In the genomic region with DNA sequence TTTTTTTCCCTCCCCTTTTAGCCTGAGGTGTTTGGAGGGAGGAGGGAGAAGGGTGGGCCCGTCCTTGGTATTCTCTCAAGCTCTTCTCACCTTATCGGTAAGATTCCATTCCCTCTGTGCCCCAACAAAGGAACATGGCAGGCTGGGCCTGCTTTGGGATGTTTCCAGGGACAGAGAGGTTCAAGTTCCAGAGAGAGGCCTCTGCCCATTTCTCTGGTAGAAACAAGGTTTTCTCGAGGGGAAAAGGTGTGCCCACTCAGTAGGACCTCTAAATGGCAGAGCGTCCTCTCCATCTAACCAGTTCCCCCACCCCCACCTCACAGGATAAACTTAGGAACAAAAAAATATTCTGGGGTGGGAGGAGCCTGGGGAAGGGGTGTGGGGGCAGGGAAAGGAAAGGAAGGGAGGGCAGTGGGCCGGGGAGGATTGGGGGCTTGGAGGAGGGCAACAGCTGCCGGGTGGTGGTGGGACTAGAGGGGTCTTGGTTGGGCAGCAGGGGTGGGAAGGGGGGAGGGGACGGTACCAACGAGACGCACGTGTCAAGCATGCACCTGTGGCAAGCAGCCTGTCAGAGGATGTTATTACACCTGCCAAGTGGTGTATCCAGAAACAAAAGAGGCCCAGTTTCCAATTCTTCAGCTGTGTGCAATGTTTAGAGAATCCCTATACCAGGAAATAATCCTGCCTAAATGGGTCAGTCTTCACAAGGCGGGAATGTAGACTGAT, we compare ENCODE assay signal across 1 cellular context.
A peak's percentile ranks its signal among the peaks of the same experiment; 100 is the strongest.
TF ChIP-seq lines count a peak whose summit lies in the region.

No MANE protein-coding gene starts in this region.

TF ChIP-seq in HepG2, 621 proteins besides CTCF, POLR2A, EP300 and RAD21 (continued from another document and continues in another):
- TF ChIP-seq, protein P1, sequence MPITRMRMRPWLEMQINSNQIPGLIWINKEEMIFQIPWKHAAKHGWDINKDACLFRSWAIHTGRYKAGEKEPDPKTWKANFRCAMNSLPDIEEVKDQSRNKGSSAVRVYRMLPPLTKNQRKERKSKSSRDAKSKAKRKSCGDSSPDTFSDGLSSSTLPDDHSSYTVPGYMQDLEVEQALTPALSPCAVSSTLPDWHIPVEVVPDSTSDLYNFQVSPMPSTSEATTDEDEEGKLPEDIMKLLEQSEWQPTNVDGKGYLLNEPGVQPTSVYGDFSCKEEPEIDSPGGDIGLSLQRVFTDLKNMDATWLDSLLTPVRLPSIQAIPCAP (CRISPR knock-in tag; IDR thresholded peaks at IDR 0.05; ENCODE audit: low read depth), result no peak
- TF ChIP-seq ELF3 (CRISPR knock-in tag; IDR thresholded peaks at IDR 0.05) (peak; percentile 66), ZNF34 (CRISPR knock-in tag; IDR thresholded peaks at IDR 0.05; ENCODE audit: borderline replicate concordance) (no peak), GABPB1 (CRISPR knock-in tag; IDR thresholded peaks at IDR 0.05) (no peak), PHF5A (CRISPR knock-in tag; IDR thresholded peaks at IDR 0.05; ENCODE audit: low read depth, unreplicated experiment) (no peak), ZNF598 (CRISPR knock-in tag; IDR thresholded peaks at IDR 0.05; ENCODE audit: borderline replicate concordance) (no peak), MXD4 (CRISPR knock-in tag; IDR thresholded peaks at IDR 0.05) (peak; percentile 63; the same call in 1 of the 2 replicates), SAP130 (CRISPR knock-in tag; IDR thresholded peaks at IDR 0.05; ENCODE audit: low read depth) (peak; percentile 50), AHR (CRISPR knock-in tag; IDR thresholded peaks at IDR 0.05) (no peak), TBL1XR1 (IDR thresholded peaks at IDR 0.05; ENCODE audit: borderline replicate concordance, low read length, partially characterized antibody) (no peak), BRD4 (CRISPR knock-in tag; IDR thresholded peaks at IDR 0.05) (no peak), MAF1 (CRISPR knock-in tag; IDR thresholded peaks at IDR 0.05; ENCODE audit: borderline replicate concordance) (no peak), SP1 (IDR thresholded peaks at IDR 0.05) (no peak), SP1 (CRISPR knock-in tag; IDR thresholded peaks at IDR 0.05) (peak; percentile 5; the same call in 1 of the 2 replicates), ZNF766 (CRISPR knock-in tag; IDR thresholded peaks at IDR 0.05; ENCODE audit: borderline replicate concordance) (no peak), ZNF605 (CRISPR knock-in tag; IDR thresholded peaks at IDR 0.05) (0 out of 2 replicates have a peak, but pooled peaks have one; percentile 36), DR1 (CRISPR knock-in tag; IDR thresholded peaks at IDR 0.05) (no peak), TGIF2 (CRISPR knock-in tag; IDR thresholded peaks at IDR 0.05) (peak; percentile 78), TP53 (CRISPR knock-in tag; conservative IDR thresholded peaks at IDR 0.05) (no peak), RAD51 (IDR thresholded peaks at IDR 0.05; ENCODE audit: borderline replicate concordance) (no peak), BCL6 (CRISPR knock-in tag; IDR thresholded peaks at IDR 0.05) (no peak), ELF1 (CRISPR knock-in tag; IDR thresholded peaks at IDR 0.05) (0 out of 2 replicates have a peak, but pooled peaks have one; percentile 19), RFXANK (CRISPR knock-in tag; IDR thresholded peaks at IDR 0.05) (no peak), ZSCAN9 (CRISPR knock-in tag; IDR thresholded peaks at IDR 0.05; ENCODE audit: borderline replicate concordance) (no peak), SCMH1 (CRISPR knock-in tag; IDR thresholded peaks at IDR 0.05; ENCODE audit: borderline replicate concordance) (no peak), ONECUT2 (CRISPR knock-in tag; IDR thresholded peaks at IDR 0.05) (no peak), ZSCAN25 (CRISPR knock-in tag; IDR thresholded peaks at IDR 0.05) (0 out of 2 replicates have a peak, but pooled peaks have one; percentile 25), HNRNPH1 (optimal IDR thresholded peaks at IDR 0.05; ENCODE audit: low read depth, low read length) (peak; percentile 93)
- TF ChIP-seq, protein P2, sequence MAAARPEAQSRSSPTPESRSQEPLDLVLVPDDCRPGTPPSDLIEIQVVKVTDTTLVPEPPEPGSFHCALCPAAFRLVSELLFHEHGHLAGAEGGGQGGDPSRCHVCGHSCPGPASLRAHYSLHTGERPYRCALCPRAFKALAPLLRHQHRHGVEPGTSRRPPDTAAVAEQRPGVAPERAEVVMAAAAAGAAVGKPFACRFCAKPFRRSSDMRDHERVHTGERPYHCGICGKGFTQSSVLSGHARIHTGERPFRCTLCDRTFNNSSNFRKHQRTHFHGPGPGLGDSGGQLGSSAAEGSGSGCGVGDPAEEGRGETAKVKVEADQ (CRISPR knock-in tag; IDR thresholded peaks at IDR 0.05; ENCODE audit: borderline replicate concordance), result 0 out of 2 replicates have a peak, but pooled peaks have one; percentile 26
- TF ChIP-seq, protein P3, sequence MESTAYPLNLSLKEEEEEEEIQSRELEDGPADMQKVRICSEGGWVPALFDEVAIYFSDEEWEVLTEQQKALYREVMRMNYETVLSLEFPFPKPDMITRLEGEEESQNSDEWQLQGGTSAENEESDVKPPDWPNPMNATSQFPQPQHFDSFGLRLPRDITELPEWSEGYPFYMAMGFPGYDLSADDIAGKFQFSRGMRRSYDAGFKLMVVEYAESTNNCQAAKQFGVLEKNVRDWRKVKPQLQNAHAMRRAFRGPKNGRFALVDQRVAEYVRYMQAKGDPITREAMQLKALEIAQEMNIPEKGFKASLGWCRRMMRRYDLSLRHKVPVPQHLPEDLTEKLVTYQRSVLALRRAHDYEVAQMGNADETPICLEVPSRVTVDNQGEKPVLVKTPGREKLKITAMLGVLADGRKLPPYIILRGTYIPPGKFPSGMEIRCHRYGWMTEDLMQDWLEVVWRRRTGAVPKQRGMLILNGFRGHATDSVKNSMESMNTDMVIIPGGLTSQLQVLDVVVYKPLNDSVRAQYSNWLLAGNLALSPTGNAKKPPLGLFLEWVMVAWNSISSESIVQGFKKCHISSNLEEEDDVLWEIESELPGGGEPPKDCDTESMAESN (CRISPR knock-in tag; conservative IDR thresholded peaks at IDR 0.05), result no peak
- TF ChIP-seq, protein P4, sequence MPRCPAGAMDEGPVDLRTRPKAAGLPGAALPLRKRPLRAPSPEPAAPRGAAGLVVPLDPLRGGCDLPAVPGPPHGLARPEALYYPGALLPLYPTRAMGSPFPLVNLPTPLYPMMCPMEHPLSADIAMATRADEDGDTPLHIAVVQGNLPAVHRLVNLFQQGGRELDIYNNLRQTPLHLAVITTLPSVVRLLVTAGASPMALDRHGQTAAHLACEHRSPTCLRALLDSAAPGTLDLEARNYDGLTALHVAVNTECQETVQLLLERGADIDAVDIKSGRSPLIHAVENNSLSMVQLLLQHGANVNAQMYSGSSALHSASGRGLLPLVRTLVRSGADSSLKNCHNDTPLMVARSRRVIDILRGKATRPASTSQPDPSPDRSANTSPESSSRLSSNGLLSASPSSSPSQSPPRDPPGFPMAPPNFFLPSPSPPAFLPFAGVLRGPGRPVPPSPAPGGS (CRISPR knock-in tag; IDR thresholded peaks at IDR 0.05), result 0 out of 2 replicates have a peak, but pooled peaks have one; percentile 43
- TF ChIP-seq, protein P5, sequence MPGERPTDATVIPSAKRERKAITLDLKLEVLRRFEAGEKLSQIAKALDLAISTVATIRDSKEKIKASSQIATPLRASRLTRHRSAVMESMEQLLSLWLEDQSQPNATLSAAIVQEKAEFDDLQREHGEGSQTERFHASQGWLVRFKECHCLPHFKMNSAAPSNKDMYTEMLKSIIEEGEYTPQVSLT (CRISPR knock-in tag; IDR thresholded peaks at IDR 0.05; ENCODE audit: borderline replicate concordance, low read depth), result no peak
- TF ChIP-seq, protein P6, sequence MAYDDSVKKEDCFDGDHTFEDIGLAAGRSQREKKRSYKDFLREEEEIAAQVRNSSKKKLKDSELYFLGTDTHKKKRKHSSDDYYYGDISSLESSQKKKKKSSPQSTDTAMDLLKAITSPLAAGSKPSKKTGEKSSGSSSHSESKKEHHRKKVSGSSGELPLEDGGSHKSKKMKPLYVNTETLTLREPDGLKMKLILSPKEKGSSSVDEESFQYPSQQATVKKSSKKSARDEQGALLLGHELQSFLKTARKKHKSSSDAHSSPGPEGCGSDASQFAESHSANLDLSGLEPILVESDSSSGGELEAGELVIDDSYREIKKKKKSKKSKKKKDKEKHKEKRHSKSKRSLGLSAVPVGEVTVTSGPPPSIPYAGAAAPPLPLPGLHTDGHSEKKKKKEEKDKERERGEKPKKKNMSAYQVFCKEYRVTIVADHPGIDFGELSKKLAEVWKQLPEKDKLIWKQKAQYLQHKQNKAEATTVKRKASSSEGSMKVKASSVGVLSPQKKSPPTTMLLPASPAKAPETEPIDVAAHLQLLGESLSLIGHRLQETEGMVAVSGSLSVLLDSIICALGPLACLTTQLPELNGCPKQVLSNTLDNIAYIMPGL (CRISPR knock-in tag; IDR thresholded peaks at IDR 0.05; ENCODE audit: borderline replicate concordance in 1 of 2, low read depth in 1 of 2), result peak in 1 of 2 experiments; percentile 23; a peak in 1 of 4 replicates
- TF ChIP-seq, protein P7, sequence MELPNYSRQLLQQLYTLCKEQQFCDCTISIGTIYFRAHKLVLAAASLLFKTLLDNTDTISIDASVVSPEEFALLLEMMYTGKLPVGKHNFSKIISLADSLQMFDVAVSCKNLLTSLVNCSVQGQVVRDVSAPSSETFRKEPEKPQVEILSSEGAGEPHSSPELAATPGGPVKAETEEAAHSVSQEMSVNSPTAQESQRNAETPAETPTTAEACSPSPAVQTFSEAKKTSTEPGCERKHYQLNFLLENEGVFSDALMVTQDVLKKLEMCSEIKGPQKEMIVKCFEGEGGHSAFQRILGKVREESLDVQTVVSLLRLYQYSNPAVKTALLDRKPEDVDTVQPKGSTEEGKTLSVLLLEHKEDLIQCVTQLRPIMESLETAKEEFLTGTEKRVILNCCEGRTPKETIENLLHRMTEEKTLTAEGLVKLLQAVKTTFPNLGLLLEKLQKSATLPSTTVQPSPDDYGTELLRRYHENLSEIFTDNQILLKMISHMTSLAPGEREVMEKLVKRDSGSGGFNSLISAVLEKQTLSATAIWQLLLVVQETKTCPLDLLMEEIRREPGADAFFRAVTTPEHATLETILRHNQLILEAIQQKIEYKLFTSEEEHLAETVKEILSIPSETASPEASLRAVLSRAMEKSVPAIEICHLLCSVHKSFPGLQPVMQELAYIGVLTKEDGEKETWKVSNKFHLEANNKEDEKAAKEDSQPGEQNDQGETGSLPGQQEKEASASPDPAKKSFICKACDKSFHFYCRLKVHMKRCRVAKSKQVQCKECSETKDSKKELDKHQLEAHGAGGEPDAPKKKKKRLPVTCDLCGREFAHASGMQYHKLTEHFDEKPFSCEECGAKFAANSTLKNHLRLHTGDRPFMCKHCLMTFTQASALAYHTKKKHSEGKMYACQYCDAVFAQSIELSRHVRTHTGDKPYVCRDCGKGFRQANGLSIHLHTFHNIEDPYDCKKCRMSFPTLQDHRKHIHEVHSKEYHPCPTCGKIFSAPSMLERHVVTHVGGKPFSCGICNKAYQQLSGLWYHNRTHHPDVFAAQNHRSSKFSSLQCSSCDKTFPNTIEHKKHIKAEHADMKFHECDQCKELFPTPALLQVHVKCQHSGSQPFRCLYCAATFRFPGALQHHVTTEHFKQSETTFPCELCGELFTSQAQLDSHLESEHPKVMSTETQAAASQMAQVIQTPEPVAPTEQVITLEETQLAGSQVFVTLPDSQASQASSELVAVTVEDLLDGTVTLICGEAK (IDR thresholded peaks at IDR 0.05), result no peak
- TF ChIP-seq, protein P7 (CRISPR knock-in tag; IDR thresholded peaks at IDR 0.05), result no peak
- TF ChIP-seq, protein P8, sequence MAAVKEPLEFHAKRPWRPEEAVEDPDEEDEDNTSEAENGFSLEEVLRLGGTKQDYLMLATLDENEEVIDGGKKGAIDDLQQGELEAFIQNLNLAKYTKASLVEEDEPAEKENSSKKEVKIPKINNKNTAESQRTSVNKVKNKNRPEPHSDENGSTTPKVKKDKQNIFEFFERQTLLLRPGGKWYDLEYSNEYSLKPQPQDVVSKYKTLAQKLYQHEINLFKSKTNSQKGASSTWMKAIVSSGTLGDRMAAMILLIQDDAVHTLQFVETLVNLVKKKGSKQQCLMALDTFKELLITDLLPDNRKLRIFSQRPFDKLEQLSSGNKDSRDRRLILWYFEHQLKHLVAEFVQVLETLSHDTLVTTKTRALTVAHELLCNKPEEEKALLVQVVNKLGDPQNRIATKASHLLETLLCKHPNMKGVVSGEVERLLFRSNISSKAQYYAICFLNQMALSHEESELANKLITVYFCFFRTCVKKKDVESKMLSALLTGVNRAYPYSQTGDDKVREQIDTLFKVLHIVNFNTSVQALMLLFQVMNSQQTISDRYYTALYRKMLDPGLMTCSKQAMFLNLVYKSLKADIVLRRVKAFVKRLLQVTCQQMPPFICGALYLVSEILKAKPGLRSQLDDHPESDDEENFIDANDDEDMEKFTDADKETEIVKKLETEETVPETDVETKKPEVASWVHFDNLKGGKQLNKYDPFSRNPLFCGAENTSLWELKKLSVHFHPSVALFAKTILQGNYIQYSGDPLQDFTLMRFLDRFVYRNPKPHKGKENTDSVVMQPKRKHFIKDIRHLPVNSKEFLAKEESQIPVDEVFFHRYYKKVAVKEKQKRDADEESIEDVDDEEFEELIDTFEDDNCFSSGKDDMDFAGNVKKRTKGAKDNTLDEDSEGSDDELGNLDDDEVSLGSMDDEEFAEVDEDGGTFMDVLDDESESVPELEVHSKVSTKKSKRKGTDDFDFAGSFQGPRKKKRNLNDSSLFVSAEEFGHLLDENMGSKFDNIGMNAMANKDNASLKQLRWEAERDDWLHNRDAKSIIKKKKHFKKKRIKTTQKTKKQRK (IDR thresholded peaks at IDR 0.05; ENCODE audit: low read length), result no peak
